In genomic region chr2:71530246-71530986, GRCh38 we compare ENCODE assay signal across 9 cellular contexts.
DNase-seq lines count a peak whose midpoint lies in the region; ATAC-seq, FAIRE-seq and TF ChIP-seq lines count a peak whose summit lies in the region.
"Had no signal": no experiment of that assay in that cellular context is flagged by ENCODE, and none has a peak within 500 bp of the region (broad histone marks: within the 10 kb centered on the region; RNA-seq: fewer than 3 reads in every experiment).

No MANE protein-coding gene starts in this region.

- peaks cover 14 to 31% of the 10 kb centered on the region in 2 experiments; a peak in 4 of 5 replicates for H3K27me3 ChIP-seq in K562 (ENCODE audit: control insufficient read depth in 2 of 2, insufficient read depth in 2 of 2, low read length in 2 of 2)
- no peaks in the 10 kb centered on the region for H3K27me3 ChIP-seq in upper lobe of left lung

- H3K79me2 ChIP-seq in K562 (ENCODE audit: control insufficient read depth, insufficient read depth, low read length): no peaks in the 10 kb centered on the region

- POLR2A ChIA-PET in K562 (lab: Yijun Ruan, JAX): interaction anchor here (1.0 kb wide), 1 partner anchor 72 kb away, joined by 5 read pairs; no protein-coding TSS in a partner anchor

- no peaks in the 10 kb centered on the region for H3K9me1 ChIP-seq in K562 (ENCODE audit: control insufficient read depth, insufficient read depth, low read length)

- DNase-seq in DMS79 treated with DMSO at 0.1 percent for 48 hours (lab: John Stamatoyannopoulos, UW): peak; percentile 15
- no peak for DNase-seq in DMS79 (lab: John Stamatoyannopoulos, UW)
- DNase-seq in H54 (ENCODE audit: insufficient read length, low spot score): peak; percentile 56
- peak; percentile 38 for DNase-seq in NCI-H69 (lab: John Stamatoyannopoulos, UW)
- DNase-seq in K562 (ENCODE audit: extremely low read depth in 1 of 4, low spot score in 3 of 4): peak; percentile 59 to 80 (median 76)
- peak; percentile 66 for DNase-seq in islet precursor cell
- no peak for DNase-seq in upper lobe of left lung

- ATAC-seq in K562 (peak; percentile 96), upper lobe of left lung (ENCODE audit: low FRiP score in 2 of 2) (peak in 1 of 2 donors; percentile 63), GM18511 (IDR thresholded peaks at IDR 0.05; ENCODE audit: unreplicated experiment) (no peak)

- no peaks in the 10 kb centered on the region for H3K36me3 ChIP-seq in K562 (ENCODE audit: control insufficient read depth, insufficient read depth, low read length)
- peaks cover 0 to 53% (median 10%) of the 10 kb centered on the region in 4 donors for H3K36me3 ChIP-seq in upper lobe of left lung

- no peaks in the 10 kb centered on the region for H3K9me3 ChIP-seq in K562 (replicated peaks; ENCODE audit: control insufficient read depth, insufficient read depth, low read depth, low read length)
- H3K9me3 ChIP-seq in upper lobe of left lung: no peaks in the 10 kb centered on the region

- TF ChIP-seq CTCF in K562 (IDR thresholded peaks at IDR 0.05 in 2 of 3, conservative IDR thresholded peaks at IDR 0.05 in 1 of 3; ENCODE audit: insufficient read depth in 2 of 3, low read depth in 1 of 3, low read length in 3 of 3) (peak; percentile 72 to 80 (median 72)), upper lobe of left lung (IDR thresholded peaks at IDR 0.05) (peak; percentile 51 to 68 (median 54))

- in situ Hi-C loops in K562 (cut with MboI): loop anchor here (10.0 to 25.0 kb wide), 2 partner anchors 624 to 1057 kb away; no protein-coding TSS in a partner anchor

- no peak overlapping the region for H3K4me2 ChIP-seq in K562 (ENCODE audit: insufficient read depth, low read length)

- TF ChIP-seq EP300 in K562 (IDR thresholded peaks at IDR 0.05; ENCODE audit: low read length) (no peak), upper lobe of left lung (IDR thresholded peaks at IDR 0.05) (no peak)

- no peak overlapping the region for H2AFZ ChIP-seq in K562 (ENCODE audit: low read depth, low read length)

- peak; percentile 59 to 77 for TF ChIP-seq RAD21 in K562 (CRISPR knock-in tag; conservative IDR thresholded peaks at IDR 0.05 in 1 of 2, IDR thresholded peaks at IDR 0.05 in 1 of 2)

- H3K4me3 ChIP-seq in K562 (no peak overlapping the region), upper lobe of left lung (no peak overlapping the region)

- H3K27ac ChIP-seq in K562 (ENCODE audit: extremely low read depth, low read depth, low read length) (no peak overlapping the region), upper lobe of left lung (no peak overlapping the region)

- TF ChIP-seq POLR2A in H54 (IDR thresholded peaks at IDR 0.05; ENCODE audit: low read depth, low read length) (no peak), K562 (conservative IDR thresholded peaks at IDR 0.05) (no peak), upper lobe of left lung (IDR thresholded peaks at IDR 0.05) (no peak)

- no peak for FAIRE-seq in H54 (lab: Jason Lieb, UNC)
- peak; percentile 93 for FAIRE-seq in K562 (lab: Jason Lieb, UNC)
- FAIRE-seq: A204.1 had no signal

- CTCF ChIA-PET in K562 (lab: Yijun Ruan, JAX; ENCODE audit: low intra/inter-chr PET ratio): interaction anchor here (1.1 kb wide), 1 partner anchor 621 kb away, joined by 3 read pairs; no protein-coding TSS in a partner anchor

- no peaks in the 10 kb centered on the region; a peak in 1 of 5 replicates for H3K4me1 ChIP-seq in K562 (replicated peaks in 1 of 2; ENCODE audit: control insufficient read depth in 2 of 2, insufficient read depth in 2 of 2, low read length in 2 of 2)
- H3K4me1 ChIP-seq in upper lobe of left lung: peaks cover 0 to 6% (median 0%) of the 10 kb centered on the region in 4 donors

- 20% methylated on average over 13 of the region's 13 CpGs for WGBS in K562 (ENCODE audit: insufficient coverage, low coverage, missing lambda C conversion rate)
- WGBS in upper lobe of left lung, 2 donors: 76 to 87% methylated on average over 13 of the region's 13 CpGs

- 0 out of 2 replicates have a peak, but pooled peaks cover 4% of the 10 kb centered on the region for H4K20me1 ChIP-seq in K562 (replicated peaks; ENCODE audit: control insufficient read depth, insufficient read depth, low read length)

- BruUV-seq in K562 (replicated peaks; lab: Mats Ljungman, UMichigan): no TSS peak

- intact Hi-C loops in K562 (cut with micrococcal nuclease): loop anchor here (1.0 to 5.0 kb wide), 2 partner anchors 268 to 622 kb away; no protein-coding TSS in a partner anchor

- H3K9ac ChIP-seq in K562 (ENCODE audit: insufficient read depth in 1 of 2, low read depth in 2 of 2, low read length in 2 of 2): no peak overlapping the region

TF ChIP-seq in K562, 482 proteins besides CTCF, POLR2A, EP300 and RAD21:
- 0 out of 2 replicates have a peak, but pooled peaks have one; percentile 25 for TF ChIP-seq KLF16 (IDR thresholded peaks at IDR 0.05)
- TF ChIP-seq SMC3 (conservative IDR thresholded peaks at IDR 0.05; ENCODE audit: insufficient read depth, low read depth, low read length): peak; percentile 43; the same call in 1 of the 2 replicates
- no peak for TF ChIP-seq GTF3C2 (IDR thresholded peaks at IDR 0.05; ENCODE audit: borderline replicate concordance, extremely low read depth, insufficient read length)
- TF ChIP-seq NFATC3 (IDR thresholded peaks at IDR 0.05): 0 out of 2 replicates have a peak, but pooled peaks have one; percentile 33
- peak; percentile 67 for TF ChIP-seq NFIC (IDR thresholded peaks at IDR 0.05)
TF ChIP-seq in K562: peak in this region for 4.

Comparison
In these comparisons a context has a peak if more than half of its experiments do, and no peak if none do; other contexts are left out.
1. DNase-seq: peak in DMS79 treated with DMSO at 0.1 percent for 48 hours (single experiment), H54 (single experiment), NCI-H69 (single experiment), K562 (4 of 4) and islet precursor cell (single experiment); none in DMS79 (single experiment) and upper lobe of left lung (0 of 2).